15 cellular contexts compared by ENCODE assay signal in the genomic region with DNA sequence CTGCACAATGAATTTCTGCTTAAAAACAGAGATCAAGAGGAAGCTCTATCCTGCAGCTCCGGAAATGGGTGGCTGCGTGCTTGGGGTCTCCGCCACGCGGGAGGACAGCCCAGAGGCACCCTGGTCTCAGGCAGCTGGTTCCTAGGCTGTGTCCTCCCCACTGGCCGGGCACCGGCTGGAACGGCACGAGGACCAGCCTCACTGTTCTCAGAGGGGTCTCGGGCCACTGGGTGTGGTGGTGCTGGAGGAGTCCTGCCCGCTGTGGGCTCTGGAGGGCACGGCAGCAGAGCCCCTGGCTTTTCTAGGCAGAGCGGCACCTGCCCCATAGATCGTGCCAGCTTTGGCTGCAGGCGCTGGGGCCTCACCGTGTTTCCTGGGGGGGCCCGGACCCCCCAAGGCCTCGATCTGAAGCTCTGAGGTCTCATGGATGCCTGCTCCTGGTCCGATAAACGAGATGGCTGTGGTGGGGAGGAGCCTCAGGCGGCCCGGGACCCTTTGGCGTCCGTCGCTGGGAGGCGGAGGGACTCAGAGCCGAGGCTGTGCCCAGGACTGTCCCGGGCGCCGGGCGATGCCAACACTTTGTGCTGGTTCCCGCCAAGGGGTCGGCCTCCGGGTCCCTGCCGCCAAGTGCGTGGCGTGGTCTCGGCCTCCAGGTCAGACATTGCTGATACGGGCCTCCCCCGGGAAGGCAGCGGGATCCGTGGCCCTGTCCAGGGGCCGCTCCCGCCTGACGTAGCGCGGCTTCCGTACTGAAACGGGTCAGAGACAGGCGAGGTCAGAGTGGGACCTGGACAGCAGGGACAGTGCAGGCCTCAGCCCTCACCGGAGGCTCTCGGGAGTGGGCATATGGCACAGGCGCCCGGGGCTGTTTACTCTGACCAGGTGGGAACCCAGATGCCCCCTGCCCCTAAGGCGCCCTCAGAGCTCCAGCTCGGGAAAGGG. TPM values are rescaled to one million over a fixed set of nuclear protein-coding genes. Genes with fewer than 3 reads are reported as not detected.
DNase-seq lines count a peak whose midpoint lies in the region; ATAC-seq and TF ChIP-seq lines count a peak whose summit lies in the region.
"Had no signal": no experiment of that assay in that cellular context is flagged by ENCODE, and none has a peak within 500 bp of the region (broad histone marks: within the 10 kb centered on the region; RNA-seq: fewer than 3 reads in every experiment).

No MANE protein-coding gene starts in this region.

- H3K9ac ChIP-seq in BLaER1: peak overlapping the region; percentile 61; the same call in 1 of the 2 replicates

- H3K4me3 ChIP-seq in BLaER1: no peak overlapping the region
- no peak overlapping the region for H3K4me3 ChIP-seq in H7 (ENCODE audit: insufficient read depth, low read depth, low read length)
- no peak overlapping the region for H3K4me3 ChIP-seq in brain microvascular endothelial cell (ENCODE audit: low read depth, low read length)

- peaks cover 25% of the 10 kb centered on the region for H3K36me3 ChIP-seq in BLaER1
- H3K36me3 ChIP-seq in H7 (replicated peaks; ENCODE audit: control insufficient read depth, insufficient read depth, low read length): no peaks in the 10 kb centered on the region
- no peaks in the 10 kb centered on the region for H3K36me3 ChIP-seq in brain microvascular endothelial cell (replicated peaks)

- H3K4me2 ChIP-seq in BLaER1: peak overlapping the region; percentile 95

- no peak for ATAC-seq in left ventricle myocardium superior
- ATAC-seq: stimulated activated effector memory CD8-positive, alpha-beta T cell treated with anti-CD3 and anti-CD28 coated beads, Interleukin-12 subunit alpha, Interleukin-12 subunit beta, amount 100 ng/mL, for 72 hours had no signal

- peak; percentile 49 for DNase-seq in H7
- DNase-seq in left ventricle myocardium superior: peak; percentile 26
- peak; percentile 76 for DNase-seq in posterior vena cava (ENCODE audit: low spot score)
- DNase-seq in brain microvascular endothelial cell: no peak
- DNase-seq in NCI-H2029 (lab: John Stamatoyannopoulos, UW): no peak
- no peak for DNase-seq in UCSD-AML1 (lab: John Stamatoyannopoulos, UW; ENCODE audit: unreplicated experiment)
- DNase-seq: EL, hypothalamus, NCI-H2081, NCI-H526 treated with DMSO at 0.1 percent for 48 hours had no signal

- H4K20me1 ChIP-seq in BLaER1: no peaks in the 10 kb centered on the region

- H3K9me3 ChIP-seq in BLaER1: no peaks in the 10 kb centered on the region

- H3K27ac ChIP-seq in BLaER1 (peak overlapping the region; percentile 77), brain microvascular endothelial cell (no peak overlapping the region)
- H3K27ac ChIP-seq: C4-2B had no signal

- H3K4me1 ChIP-seq in BLaER1: peaks cover 80% of the 10 kb centered on the region

- H3K27me3 ChIP-seq in BLaER1: peaks cover 9% of the 10 kb centered on the region; the same call in 1 of the 2 replicates
- H3K27me3 ChIP-seq in H7 (ENCODE audit: control insufficient read depth, insufficient read depth, low read length): peaks cover 6% of the 10 kb centered on the region
- H3K27me3 ChIP-seq in brain microvascular endothelial cell (replicated peaks): no peaks in the 10 kb centered on the region

- no peak for TF ChIP-seq CTCF in brain microvascular endothelial cell (IDR thresholded peaks at IDR 0.05; ENCODE audit: low read depth, low read length, missing control alignments)

- in situ Hi-C loops in brain microvascular endothelial cell (cut with HindIII; ENCODE audit: low pct_ligation_motif_present, low sequenced_read_pairs): no loop called here

- intact Hi-C loops in left ventricle myocardium superior (cut with micrococcal nuclease): no loop called here
- intact Hi-C loops in posterior vena cava (cut with DNase I): loop anchor here in 1 of 2 donors (5.0 kb wide), 1 partner anchor 1090 kb away; no protein-coding TSS in a partner anchor

RNA-seq across cellular contexts. Expression of gene RNF223, which starts 8.4 kb away (rescaled TPM):
- total RNA-seq in H7 (2014; rRNA removed; shearing (Covaris generic)): not detected in 2 replicates
- total RNA-seq in left ventricle myocardium superior: not detected
- total RNA-seq in posterior vena cava: not detected
- total RNA-seq: M059J; T-helper 1 cell treated with Interleukin-12 subunit alpha and Interleukin-12 subunit beta and Interleukin-4 antibody, amounts not matched to agents 30 ng/mL and 1 ng/mL, for 36 hours had no signal

RNA-seq across cellular contexts. Expression of gene C1orf159, which starts 33.4 kb away (rescaled TPM):
- total RNA-seq in H7 (2014; rRNA removed; shearing (Covaris generic)): 29.3 and 32.0 TPM in 2 replicates
- total RNA-seq in left ventricle myocardium superior (4.0 TPM), posterior vena cava (1 to 10 TPM; 6.7 to 7.4 TPM)

Comparison
In these comparisons a context has a peak if more than half of its experiments do, and no peak if none do; other contexts are left out.
1. DNase-seq: peak in H7 (single experiment), left ventricle myocardium superior (single experiment) and posterior vena cava (single experiment); none in brain microvascular endothelial cell (single experiment), NCI-H2029 (single experiment) and UCSD-AML1 (single experiment).